ENCODE assay signal across 8 cellular contexts in genomic region chr2:43426305-43427031, GRCh38.
DNase-seq lines count a peak whose midpoint lies in the region; ATAC-seq and TF ChIP-seq lines count a peak whose summit lies in the region.

No MANE protein-coding gene starts in this region.

- intact Hi-C loops in natural killer cell (cut with micrococcal nuclease) = loop anchor here (5.0 kb wide), 1 partner anchor 199 kb away; the partner anchor contains the start of gene ZFP36L2
- intact Hi-C loops in stomach (cut with DNase I; ENCODE audit: low total_unique reads) = no loop called here

- TF ChIP-seq CTCF in epithelial cell of esophagus (IDR thresholded peaks at IDR 0.05; ENCODE audit: insufficient read depth, low read depth, low read length, missing control alignments) = no peak
- no peak for TF ChIP-seq CTCF in natural killer cell (IDR thresholded peaks at IDR 0.05)
- TF ChIP-seq CTCF in stomach (IDR thresholded peaks at IDR 0.05) = no peak

- no peak overlapping the region for H3K4me3 ChIP-seq in epithelial cell of esophagus (ENCODE audit: low read length)
- H3K4me3 ChIP-seq in stomach = no peak overlapping the region

- peak overlapping the region; percentile 76 for H3K4me3 Mint-ChIP-seq in natural killer cell

- no peak for TF ChIP-seq EP300 in stomach (IDR thresholded peaks at IDR 0.05)

- peak; percentile 97 for DNase-seq in NCI-H226
- peak; percentile 71 for DNase-seq in activated CD8-positive, alpha-beta memory T cell treated with anti-CD3 and anti-CD28 coated beads for 24 hours
- peak; percentile 96 for DNase-seq in epithelial cell of esophagus (ENCODE audit: low read depth)
- peak; percentile 29 for DNase-seq in natural killer cell
- peak; percentile 63 for DNase-seq in stomach
- no peak for DNase-seq in mesenteric fat pad (ENCODE audit: low spot score)

- peak overlapping the region in 4 of 5 donors; percentile 16 to 62 (median 55) for H3K27ac ChIP-seq in stomach

- H3K9me3 ChIP-seq in stomach = no peaks in the 10 kb centered on the region

- no peaks in the 10 kb centered on the region for H3K36me3 Mint-ChIP-seq in natural killer cell

- no peaks in the 10 kb centered on the region for H3K27me3 ChIP-seq in stomach

- TF ChIP-seq POLR2A in stomach (IDR thresholded peaks at IDR 0.05) = no peak

- H3K4me1 Mint-ChIP-seq in natural killer cell = peaks cover 35 to 41% of the 10 kb centered on the region in 2 donors

- WGBS in stomach, 5 donors = 44 to 64% (median 62%) methylated on average over 3 of the region's 3 CpGs

- peaks cover 17 to 56% (median 31%) of the 10 kb centered on the region in 4 donors for H3K4me1 ChIP-seq in stomach

- peak overlapping the region; percentile 91 to 97 for H3K27ac Mint-ChIP-seq in natural killer cell

- no peaks in the 10 kb centered on the region for H3K27me3 Mint-ChIP-seq in natural killer cell (ENCODE audit: low read depth in 2 of 2)

- ATAC-seq in GM18498 (IDR thresholded peaks at IDR 0.05; ENCODE audit: unreplicated experiment) (peak; percentile 90), HG02852 (IDR thresholded peaks at IDR 0.05; ENCODE audit: unreplicated experiment) (peak; percentile 82), natural killer cell (peak; percentile 92 to 95 (median 93))

- no peaks in the 10 kb centered on the region for H3K9me3 Mint-ChIP-seq in natural killer cell

- peaks cover 0 to 4% (median 2%) of the 10 kb centered on the region in 4 donors for H3K36me3 ChIP-seq in stomach
